Comparison of ENCODE assay signal across 8 cellular contexts in genomic region chr7:74606101-74606908, GRCh38. TPM values are rescaled to one million over a fixed set of nuclear protein-coding genes. Genes with fewer than 3 reads are reported as not detected.
DNase-seq lines count a peak whose midpoint lies in the region; TF ChIP-seq lines count a peak whose summit lies in the region.

No MANE protein-coding gene starts in this region.

- TF ChIP-seq EP300 in esophagus muscularis mucosa (IDR thresholded peaks at IDR 0.05): no peak
- no peak for TF ChIP-seq EP300 in tibial nerve (IDR thresholded peaks at IDR 0.05)

- no peak for TF ChIP-seq POLR2A in esophagus muscularis mucosa (IDR thresholded peaks at IDR 0.05; ENCODE audit: low read depth)
- no peak for TF ChIP-seq POLR2A in tibial nerve (IDR thresholded peaks at IDR 0.05)

- H3K27me3 Mint-ChIP-seq in activated T-cell treated with anti-CD3 and anti-CD28 coated beads, Interleukin-2, amount 50 U/mL, for 24 hours: peaks cover 3% of the 10 kb centered on the region
- H3K27me3 Mint-ChIP-seq in nephron (ENCODE audit: low read depth): no peaks in the 10 kb centered on the region

- peak overlapping the region; percentile 54 for H3K4me3 Mint-ChIP-seq in activated T-cell treated with anti-CD3 and anti-CD28 coated beads, Interleukin-2, amount 50 U/mL, for 24 hours
- peak overlapping the region; percentile 50 to 76 (median 69) for H3K4me3 Mint-ChIP-seq in nephron

- intact Hi-C loops in esophagus muscularis mucosa (cut with DNase I): no loop called here

- peak overlapping the region; percentile 81 to 84 (median 84) for H3K27ac ChIP-seq in esophagus muscularis mucosa (replicated peaks in 1 of 4)
- H3K27ac ChIP-seq in tibial nerve: peak overlapping the region; percentile 9 to 81 (median 51)

- H3K4me1 Mint-ChIP-seq in activated T-cell treated with anti-CD3 and anti-CD28 coated beads, Interleukin-2, amount 50 U/mL, for 24 hours (ENCODE audit: low read depth): peaks cover 15% of the 10 kb centered on the region
- H3K4me1 Mint-ChIP-seq in nephron: peaks cover 13% of the 10 kb centered on the region

- 9% methylated on average over 43 of the region's 51 CpGs for WGBS in esophagus muscularis mucosa
- WGBS in tibial nerve, 2 donors: 9 to 12% methylated on average over 25 to 47 of the region's 51 CpGs

- no peaks in the 10 kb centered on the region for H3K9me3 Mint-ChIP-seq in activated T-cell treated with anti-CD3 and anti-CD28 coated beads, Interleukin-2, amount 50 U/mL, for 24 hours
- no peaks in the 10 kb centered on the region for H3K9me3 Mint-ChIP-seq in nephron

- peak in 1 of 3 experiments; percentile 8 for TF ChIP-seq CTCF in esophagus muscularis mucosa (IDR thresholded peaks at IDR 0.05)
- TF ChIP-seq CTCF in nephron (IDR thresholded peaks at IDR 0.05; ENCODE audit: unreplicated experiment in 3 of 3): no peak
- TF ChIP-seq CTCF in tibial nerve (IDR thresholded peaks at IDR 0.05): no peak

- peaks cover 11 to 36% (median 26%) of the 10 kb centered on the region in 4 donors for H3K4me1 ChIP-seq in esophagus muscularis mucosa
- H3K4me1 ChIP-seq in tibial nerve: peaks cover 0 to 14% (median 6%) of the 10 kb centered on the region in 4 donors

- DNase-seq in NCI-H748 (lab: John Stamatoyannopoulos, UW; ENCODE audit: unreplicated experiment): peak; percentile 58
- DNase-seq in NCI-H748 treated with DMSO at 0.1 percent for 48 hours (lab: John Stamatoyannopoulos, UW): no peak
- peak; percentile 33 for DNase-seq in NCI-H226
- peak; percentile 72 for DNase-seq in activated T-cell treated with anti-CD3 and anti-CD28 coated beads, Interleukin-2, amount 50 U/mL, for 24 hours
- no peak for DNase-seq in esophagus muscularis mucosa (ENCODE audit: extremely low spot score)
- DNase-seq in tibial nerve (ENCODE audit: low spot score in 2 of 2): no peak
- DNase-seq in HPDE6-E6E7 (ENCODE audit: extremely low spot score): no peak

- H3K36me3 Mint-ChIP-seq in activated T-cell treated with anti-CD3 and anti-CD28 coated beads, Interleukin-2, amount 50 U/mL, for 24 hours (ENCODE audit: low read depth): no peaks in the 10 kb centered on the region
- H3K36me3 Mint-ChIP-seq in nephron (ENCODE audit: low read depth): peaks cover 19% of the 10 kb centered on the region

- H3K4me3 ChIP-seq in esophagus muscularis mucosa: peak overlapping the region; percentile 53 to 58 (median 58)
- peak overlapping the region; percentile 17 to 53 (median 48) for H3K4me3 ChIP-seq in tibial nerve

- H3K27ac Mint-ChIP-seq in activated T-cell treated with anti-CD3 and anti-CD28 coated beads, Interleukin-2, amount 50 U/mL, for 24 hours: no peak overlapping the region
- H3K27ac Mint-ChIP-seq in nephron: peak overlapping the region; percentile 29 to 78 (median 59)

- H3K27me3 ChIP-seq in esophagus muscularis mucosa: no peaks in the 10 kb centered on the region
- no peaks in the 10 kb centered on the region for H3K27me3 ChIP-seq in tibial nerve

- H3K36me3 ChIP-seq in esophagus muscularis mucosa (peaks cover 0 to 20% (median 3%) of the 10 kb centered on the region in 4 donors), tibial nerve (peaks cover 0 to 22% (median 0%) of the 10 kb centered on the region in 3 donors)

- H3K9me3 ChIP-seq in esophagus muscularis mucosa (no peaks in the 10 kb centered on the region), tibial nerve (no peaks in the 10 kb centered on the region)

RNA-seq across cellular contexts. Expression of gene GTF2I, which starts 51.2 kb away (rescaled TPM):
- 100 to 1,000 TPM; 101 to 169 (median 136) TPM for total RNA-seq in esophagus muscularis mucosa
- 100 to 1,000 TPM; 139 to 194 (median 168) TPM for total RNA-seq in tibial nerve

Comparison
In these comparisons a context has a peak if more than half of its experiments do, and no peak if none do; other contexts are left out.
1. DNase-seq: peak in NCI-H748 (single experiment), NCI-H226 (single experiment) and activated T-cell treated with anti-CD3 and anti-CD28 coated beads, Interleukin-2, amount 50 U/mL, for 24 hours (single experiment); none in NCI-H748 treated with DMSO at 0.1 percent for 48 hours (single experiment), esophagus muscularis mucosa (single experiment), tibial nerve (0 of 2) and HPDE6-E6E7 (single experiment).